11 cellular contexts compared by ENCODE assay signal in the genomic region with DNA sequence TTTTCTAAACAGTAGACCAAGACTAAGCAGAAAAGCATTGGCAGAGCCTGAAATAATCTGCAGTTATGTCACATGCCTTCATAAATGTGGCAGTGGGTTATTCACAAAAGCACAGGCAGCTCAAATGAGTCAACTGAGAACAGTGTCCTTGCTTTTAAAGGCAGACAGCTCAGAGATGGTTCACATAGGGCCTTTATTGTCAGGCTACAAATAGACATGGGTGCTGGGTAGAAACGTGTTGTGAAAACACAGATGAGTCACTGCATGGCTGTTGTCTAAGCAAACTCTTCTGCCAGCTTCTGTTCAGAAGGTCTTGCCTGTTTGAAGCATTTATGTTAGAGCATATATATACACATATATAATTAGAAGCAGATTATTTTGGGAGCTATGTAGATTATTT.
DNase-seq lines count a peak whose midpoint lies in the region; ATAC-seq and TF ChIP-seq lines count a peak whose summit lies in the region.
"Had no signal": no experiment of that assay in that cellular context is flagged by ENCODE, and none has a peak within 500 bp of the region (broad histone marks: within the 10 kb centered on the region; RNA-seq: fewer than 3 reads in every experiment).

No MANE protein-coding gene starts in this region.

- POLR2A ChIA-PET in Panc1 (lab: Charles Lee): no interaction called here

- TF ChIP-seq CTCF in Panc1 (IDR thresholded peaks at IDR 0.05) (no peak), fibroblast of villous mesenchyme (IDR thresholded peaks at IDR 0.05; ENCODE audit: insufficient read depth, low read depth, low read length) (no peak), omental fat pad (IDR thresholded peaks at IDR 0.05) (no peak), lower lobe of right lung (IDR thresholded peaks at IDR 0.05) (no peak), GM20000 (IDR thresholded peaks at IDR 0.05; ENCODE audit: extremely low read depth, missing control alignments) (no peak), lower leg skin (IDR thresholded peaks at IDR 0.05) (no peak)

- BruUV-seq in Panc1 (replicated peaks; lab: Mats Ljungman, UMichigan): no TSS peak

- no peak overlapping the region for H3K4me3 ChIP-seq in Panc1 (ENCODE audit: low read depth in 2 of 2, low read length in 2 of 2)
- no peak overlapping the region for H3K4me3 ChIP-seq in fibroblast of villous mesenchyme (ENCODE audit: low read depth, low read length)
- H3K4me3 ChIP-seq in lower lobe of right lung: no peak overlapping the region
- no peak overlapping the region for H3K4me3 ChIP-seq in lower leg skin (ENCODE audit: low read depth, poor library complexity, severe bottlenecking)

- H3K27me3 ChIP-seq in Panc1 (ENCODE audit: control insufficient read depth, insufficient read depth, low read length) (no peaks in the 10 kb centered on the region), lower lobe of right lung (ENCODE audit: low read depth) (no peaks in the 10 kb centered on the region)

- TF ChIP-seq POLR2A in lower leg skin (IDR thresholded peaks at IDR 0.05): no peak

- ATAC-seq in Panc1 (no peak), omental fat pad (ENCODE audit: low FRiP score) (peak; percentile 28), lower lobe of right lung (no peak)

- CTCF ChIA-PET in Panc1 (lab: Charles Lee): no interaction called here

- H3K9me3 ChIP-seq in Panc1 (ENCODE audit: control insufficient read depth, insufficient read depth, low read depth, low read length): no peaks in the 10 kb centered on the region
- H3K9me3 ChIP-seq in lower lobe of right lung: no peaks in the 10 kb centered on the region

- H3K36me3 ChIP-seq in Panc1 (ENCODE audit: control insufficient read depth, insufficient read depth, low read length) (no peaks in the 10 kb centered on the region), lower lobe of right lung (no peaks in the 10 kb centered on the region)

- DNase-seq in DMS53 treated with DMSO at 0.1 percent for 48 hours (lab: John Stamatoyannopoulos, UW; ENCODE audit: unreplicated experiment): peak; percentile 81
- DNase-seq in Panc1 (ENCODE audit: low read depth, low spot score): peak; percentile 1
- DNase-seq in fibroblast of villous mesenchyme (ENCODE audit: low read depth): peak; percentile 64
- DNase-seq in omental fat pad (ENCODE audit: low spot score): no peak
- no peak for DNase-seq in lower lobe of right lung
- no peak for DNase-seq in GM20000 (ENCODE audit: low spot score)
- DNase-seq in lower leg skin (ENCODE audit: low spot score in 2 of 2): no peak
- no peak for DNase-seq in UCSD-AML1 (lab: John Stamatoyannopoulos, UW; ENCODE audit: unreplicated experiment)
- DNase-seq: activated T-cell treated with anti-CD3 and anti-CD28 coated beads for 4 hours; effector CD8-positive, alpha-beta T cell; naive B cell had no signal

- H3K4me1 ChIP-seq in Panc1 (ENCODE audit: control insufficient read depth, insufficient read depth, low read length) (no peaks in the 10 kb centered on the region), lower lobe of right lung (no peaks in the 10 kb centered on the region)

- WGBS in lower leg skin, 2 donors: 14 to 15% methylated on average over 1 of the region's 1 CpG

- intact Hi-C loops in Panc1 (cut with micrococcal nuclease; ENCODE audit: unreplicated experiment) (loop anchor here (10.0 kb wide), 1 partner anchor 62 kb away; no protein-coding TSS in a partner anchor), lower lobe of right lung (cut with DNase I) (no loop called here), lower leg skin (cut with DNase I; ENCODE audit: low total_unique reads) (no loop called here)

- no peak overlapping the region for H3K27ac ChIP-seq in Panc1 (ENCODE audit: low read length)
- no peak overlapping the region for H3K27ac ChIP-seq in lower lobe of right lung

- in situ Hi-C loops in Panc1 (cut with HindIII; ENCODE audit: low pct_unique_long_range_greater_than_20kb, low sequenced_read_pairs): no loop called here

Comparison
In these comparisons a context has a peak if more than half of its experiments do, and no peak if none do; other contexts are left out.
1. DNase-seq: peak in DMS53 treated with DMSO at 0.1 percent for 48 hours (single experiment), Panc1 (single experiment) and fibroblast of villous mesenchyme (single experiment); none in omental fat pad (single experiment), lower lobe of right lung (single experiment), GM20000 (single experiment), lower leg skin (0 of 2) and UCSD-AML1 (single experiment).